Comparison of ENCODE assay signal across 8 cellular contexts in the genomic region with DNA sequence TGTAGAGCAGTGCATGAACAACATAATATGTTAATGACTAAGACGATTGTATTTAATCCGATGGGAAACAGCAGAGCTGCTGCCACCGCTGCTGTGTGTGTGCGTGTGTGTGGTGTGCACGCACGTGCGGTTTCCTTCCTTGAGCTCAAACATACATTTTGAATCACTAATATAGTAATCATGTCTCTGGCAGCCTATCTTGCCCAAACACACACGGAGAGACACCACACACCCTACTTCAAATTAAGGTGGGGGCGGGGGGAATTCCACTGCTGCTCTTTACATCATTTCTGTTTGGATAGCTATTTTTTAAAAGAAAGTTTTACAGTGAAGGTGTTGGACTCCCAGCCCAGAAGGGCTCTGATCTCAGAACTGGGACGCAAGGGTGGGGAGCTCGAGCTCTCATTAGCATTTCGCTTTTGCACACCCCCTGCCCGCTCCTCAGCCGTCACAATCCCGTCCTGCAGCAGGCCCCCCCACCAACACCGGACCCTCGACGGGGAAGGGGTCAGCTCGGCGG. TPM values are rescaled to one million over a fixed set of nuclear protein-coding genes. Genes with fewer than 3 reads are reported as not detected.
DNase-seq lines count a peak whose midpoint lies in the region; ATAC-seq lines count a peak whose summit lies in the region.

No MANE protein-coding gene starts in this region.

- peak overlapping the region; percentile 13 for H3K4me3 Mint-ChIP-seq in activated CD4-positive, alpha-beta memory T cell treated with anti-CD3 and anti-CD28 coated beads, Interleukin-2, amount 10 ng/mL, durations not matched to agents 7 days and 5 days

- peaks cover 7% of the 10 kb centered on the region for H3K4me1 Mint-ChIP-seq in activated CD4-positive, alpha-beta memory T cell treated with anti-CD3 and anti-CD28 coated beads, Interleukin-2, amount 10 ng/mL, durations not matched to agents 7 days and 5 days

- CTCF ChIA-PET in activated CD4-positive, alpha-beta memory T cell treated with anti-CD3 and anti-CD28 coated beads, Interleukin-2, amount 10 ng/mL, durations not matched to agents 7 days and 5 days (lab: Charles Lee): interaction anchor here (0.6 to 0.7 kb wide), 2 partner anchors 31 to 478 kb away, joined by 3 to 4 read pairs; no protein-coding TSS in a partner anchor

- H3K27ac Mint-ChIP-seq in activated CD4-positive, alpha-beta memory T cell treated with anti-CD3 and anti-CD28 coated beads, Interleukin-2, amount 10 ng/mL, durations not matched to agents 7 days and 5 days: no peak overlapping the region

- POLR2A ChIA-PET in activated CD4-positive, alpha-beta memory T cell treated with anti-CD3 and anti-CD28 coated beads, Interleukin-2, amount 10 ng/mL, durations not matched to agents 7 days and 5 days (lab: Charles Lee): interaction anchor here (1.1 to 1.2 kb wide), 3 partner anchors 10 to 32 kb away, joined by 3 to 4 read pairs (median 4); no protein-coding TSS in a partner anchor

- no peak for ATAC-seq in GM21717 (IDR thresholded peaks at IDR 0.05; ENCODE audit: unreplicated experiment)
- ATAC-seq in GM18520 (IDR thresholded peaks at IDR 0.05; ENCODE audit: unreplicated experiment): no peak

- peak in 72 of 76 experiments; percentile 27 to 90 (median 74) for DNase-seq in HUDEP-2 (lab: John Stamatoyannopoulos, UW; ENCODE audit: unreplicated experiment in 76 of 76)
- DNase-seq in activated CD4-positive, alpha-beta memory T cell treated with anti-CD3 and anti-CD28 coated beads, Interleukin-2, amount 10 ng/mL, durations not matched to agents 7 days and 5 days: peak; percentile 32
- peak; percentile 17 for DNase-seq in epidermal melanocyte (ENCODE audit: insufficient read length, low spot score)
- peak; percentile 64 for DNase-seq in stimulated activated CD4-positive, alpha-beta T cell treated with anti-CD3 and anti-CD28 coated beads, Interleukin-4, amount 100 ng/mL, for 1 hour
- DNase-seq in AG08396 (ENCODE audit: low spot score): no peak
- no peak for DNase-seq in NCI-H2196 (lab: John Stamatoyannopoulos, UW; ENCODE audit: unreplicated experiment)

- H3K27me3 Mint-ChIP-seq in activated CD4-positive, alpha-beta memory T cell treated with anti-CD3 and anti-CD28 coated beads, Interleukin-2, amount 10 ng/mL, durations not matched to agents 7 days and 5 days: peaks cover 54% of the 10 kb centered on the region

- H3K9me3 Mint-ChIP-seq in activated CD4-positive, alpha-beta memory T cell treated with anti-CD3 and anti-CD28 coated beads, Interleukin-2, amount 10 ng/mL, durations not matched to agents 7 days and 5 days: no peaks in the 10 kb centered on the region

- no peaks in the 10 kb centered on the region for H3K36me3 Mint-ChIP-seq in activated CD4-positive, alpha-beta memory T cell treated with anti-CD3 and anti-CD28 coated beads, Interleukin-2, amount 10 ng/mL, durations not matched to agents 7 days and 5 days (ENCODE audit: low read depth)

RNA-seq across cellular contexts. Expression of gene FAM83F, which starts 0.6 kb away (rescaled TPM):
- not detected for total RNA-seq in activated CD4-positive, alpha-beta memory T cell treated with anti-CD3 and anti-CD28 coated beads, Interleukin-2, amount 10 ng/mL, durations not matched to agents 7 days and 5 days

RNA-seq across cellular contexts. Expression of gene TMA7B, which starts 33.9 kb away (rescaled TPM):
- 1 to 10 TPM; 3.7 to 4.3 TPM for total RNA-seq in activated CD4-positive, alpha-beta memory T cell treated with anti-CD3 and anti-CD28 coated beads, Interleukin-2, amount 10 ng/mL, durations not matched to agents 7 days and 5 days

Comparison
In these comparisons a context has a peak if more than half of its experiments do, and no peak if none do; other contexts are left out.
1. DNase-seq: peak in HUDEP-2 (72 of 76), activated CD4-positive, alpha-beta memory T cell treated with anti-CD3 and anti-CD28 coated beads, Interleukin-2, amount 10 ng/mL, durations not matched to agents 7 days and 5 days (single experiment), epidermal melanocyte (single experiment) and stimulated activated CD4-positive, alpha-beta T cell treated with anti-CD3 and anti-CD28 coated beads, Interleukin-4, amount 100 ng/mL, for 1 hour (single experiment); none in AG08396 (single experiment) and NCI-H2196 (single experiment).